In genomic region chr1:113321761-113322387, GRCh38 we compare ENCODE assay signal across 25 cellular contexts.
"Had no signal": no experiment of that assay in that cellular context is flagged by ENCODE, and none has a peak within 500 bp of the region (broad histone marks: within the 10 kb centered on the region; RNA-seq: fewer than 3 reads in every experiment).

No MANE protein-coding gene starts in this region.

- H3K27ac ChIP-seq: gastrocnemius medialis, neural progenitor cell, sigmoid colon, thoracic aorta, VCaP had no signal

- H3K4me3 ChIP-seq: gastrocnemius medialis, neural progenitor cell, sigmoid colon, thoracic aorta, upper lobe of left lung had no signal

- H3K27ac Mint-ChIP-seq: activated CD4-positive, alpha-beta memory T cell treated with anti-CD3 and anti-CD28 coated beads, Interleukin-2, amount 10 ng/mL, durations not matched to agents 7 days and 5 days; activated CD4-positive, alpha-beta T cell treated with anti-CD3 and anti-CD28 coated beads, Interleukin-2, amount 10 ng/mL, durations not matched to agents 24 days and 14 days; activated naive CD8-positive, alpha-beta T cell treated with anti-CD3 and anti-CD28 coated beads, Interleukin-2, amount 50 U/mL, for 24 hours; activated T-helper 1 cell treated with anti-CD3 and anti-CD28 coated beads, Interleukin-12 subunit alpha, Interleukin-12 subunit beta, Interleukin-2, Interleukin-4 antibody, amounts not matched to agents 30 ng/mL and 10 ng/mL and 1 ng/mL, durations not matched to agents 14 hours and 24 hours and 36 hours; brain; dendritic cell treated with granulocyte-macrophage colony-stimulating factor and Interleukin-4, amounts not matched to agents 40 ng/mL and 50 ng/mL, for 4 days; naive thymus-derived CD4-positive, alpha-beta T cell; neural progenitor cell had no signal

- H3K36me3 ChIP-seq: gastrocnemius medialis, neural progenitor cell, sigmoid colon, thoracic aorta, upper lobe of left lung had no signal

- H3K9me3 Mint-ChIP-seq: activated CD4-positive, alpha-beta memory T cell treated with anti-CD3 and anti-CD28 coated beads, Interleukin-2, amount 10 ng/mL, durations not matched to agents 7 days and 5 days; activated naive CD8-positive, alpha-beta T cell treated with anti-CD3 and anti-CD28 coated beads, Interleukin-2, amount 50 U/mL, for 24 hours; activated T-helper 1 cell treated with anti-CD3 and anti-CD28 coated beads, Interleukin-12 subunit alpha, Interleukin-12 subunit beta, Interleukin-2, Interleukin-4 antibody, amounts not matched to agents 30 ng/mL and 10 ng/mL and 1 ng/mL, durations not matched to agents 14 hours and 24 hours and 36 hours; dendritic cell treated with granulocyte-macrophage colony-stimulating factor and Interleukin-4, amounts not matched to agents 40 ng/mL and 50 ng/mL, for 4 days; neural progenitor cell had no signal

- ATAC-seq: activated CD4-positive, CD25-positive, alpha-beta regulatory T cell treated with anti-CD3 and anti-CD28 coated beads, Interleukin-2, amount 50 U/mL, for 24 hours; activated naive CD8-positive, alpha-beta T cell treated with anti-CD3 and anti-CD28 coated beads, Interleukin-2, amount 50 U/mL, for 24 hours; gastrocnemius medialis; naive thymus-derived CD4-positive, alpha-beta T cell had no signal

- H2AFZ ChIP-seq: neural progenitor cell had no signal

- H3K4me2 ChIP-seq: neural progenitor cell had no signal

- H3K27me3 ChIP-seq: gastrocnemius medialis, neural progenitor cell, sigmoid colon, upper lobe of left lung had no signal

- H3K4me1 ChIP-seq: gastrocnemius medialis, neural progenitor cell had no signal

- H3K4me3 Mint-ChIP-seq: activated CD4-positive, alpha-beta memory T cell treated with anti-CD3 and anti-CD28 coated beads, Interleukin-2, amount 10 ng/mL, durations not matched to agents 7 days and 5 days; activated CD4-positive, alpha-beta T cell treated with anti-CD3 and anti-CD28 coated beads, Interleukin-2, amount 10 ng/mL, durations not matched to agents 24 days and 14 days; activated naive CD8-positive, alpha-beta T cell treated with anti-CD3 and anti-CD28 coated beads, Interleukin-2, amount 50 U/mL, for 24 hours; activated T-helper 1 cell treated with anti-CD3 and anti-CD28 coated beads, Interleukin-12 subunit alpha, Interleukin-12 subunit beta, Interleukin-2, Interleukin-4 antibody, amounts not matched to agents 30 ng/mL and 10 ng/mL and 1 ng/mL, durations not matched to agents 14 hours and 24 hours and 36 hours; brain; dendritic cell treated with granulocyte-macrophage colony-stimulating factor and Interleukin-4, amounts not matched to agents 40 ng/mL and 50 ng/mL, for 4 days; naive thymus-derived CD4-positive, alpha-beta T cell; neural progenitor cell had no signal

- H3K36me3 Mint-ChIP-seq: brain; naive thymus-derived CD4-positive, alpha-beta T cell; neural progenitor cell had no signal

- H3K9me3 ChIP-seq: gastrocnemius medialis, sigmoid colon, thoracic aorta, upper lobe of left lung had no signal

- H3K9ac ChIP-seq: neural progenitor cell had no signal

- DNase-seq: activated CD4-positive, alpha-beta memory T cell treated with anti-CD3 and anti-CD28 coated beads, Interleukin-2, amount 10 ng/mL, durations not matched to agents 7 days and 5 days; activated CD4-positive, alpha-beta T cell treated with anti-CD3 and anti-CD28 coated beads, Interleukin-2, amount 10 ng/mL, durations not matched to agents 24 days and 14 days; activated gamma-delta T cell; activated naive CD4-positive, alpha-beta T cell treated with anti-CD3 and anti-CD28 coated beads, Interleukin-2, amount 50 U/mL, for 16 hours; activated naive CD8-positive, alpha-beta T cell treated with anti-CD3 and anti-CD28 coated beads, Interleukin-2, amount 50 U/mL, for 24 hours; activated T-cell treated with anti-CD3 and anti-CD28 coated beads for 4 hours; anterior cingulate cortex; effector CD4-positive, alpha-beta T cell; erythroblast; gastrocnemius medialis; head of caudate nucleus; left colon; naive thymus-derived CD4-positive, alpha-beta T cell; posterior cingulate gyrus; sigmoid colon; stimulated activated CD4-positive, alpha-beta T cell treated with anti-CD3 and anti-CD28 coated beads, Interleukin-4, amount 100 ng/mL, for 1 hour; stimulated activated naive CD4-positive, alpha-beta T cell; upper lobe of left lung had no signal

- H3K4me1 Mint-ChIP-seq: activated CD4-positive, alpha-beta memory T cell treated with anti-CD3 and anti-CD28 coated beads, Interleukin-2, amount 10 ng/mL, durations not matched to agents 7 days and 5 days; activated CD4-positive, alpha-beta T cell treated with anti-CD3 and anti-CD28 coated beads, Interleukin-2, amount 10 ng/mL, durations not matched to agents 24 days and 14 days; activated naive CD8-positive, alpha-beta T cell treated with anti-CD3 and anti-CD28 coated beads, Interleukin-2, amount 50 U/mL, for 24 hours; brain; naive thymus-derived CD4-positive, alpha-beta T cell; neural progenitor cell had no signal

- H3K27me3 Mint-ChIP-seq: activated CD4-positive, alpha-beta memory T cell treated with anti-CD3 and anti-CD28 coated beads, Interleukin-2, amount 10 ng/mL, durations not matched to agents 7 days and 5 days; activated naive CD8-positive, alpha-beta T cell treated with anti-CD3 and anti-CD28 coated beads, Interleukin-2, amount 50 U/mL, for 24 hours; dendritic cell treated with granulocyte-macrophage colony-stimulating factor and Interleukin-4, amounts not matched to agents 40 ng/mL and 50 ng/mL, for 4 days; naive thymus-derived CD4-positive, alpha-beta T cell had no signal
